Comparison of ENCODE assay signal across 25 cellular contexts in the genomic region with DNA sequence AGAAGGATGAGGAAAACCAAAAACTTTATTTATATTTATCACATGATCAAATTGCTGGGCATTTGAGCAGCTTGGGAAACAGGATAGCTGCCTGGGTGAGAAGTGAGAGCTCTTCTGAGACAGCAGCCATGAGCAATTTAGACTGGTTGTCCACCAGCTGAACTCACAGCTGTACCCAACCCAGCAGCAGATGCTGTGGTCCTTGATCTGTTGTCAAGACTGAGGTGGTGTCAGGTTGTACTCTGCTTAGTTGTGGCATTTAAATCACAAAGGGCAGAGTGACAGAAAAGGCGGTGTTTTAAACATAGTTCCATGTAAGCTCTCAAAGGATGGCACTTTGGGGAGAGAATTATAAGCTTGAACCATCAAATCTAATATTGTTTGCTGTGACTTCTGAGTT.
"Had no signal": no experiment of that assay in that cellular context is flagged by ENCODE, and none has a peak within 500 bp of the region (broad histone marks: within the 10 kb centered on the region; RNA-seq: fewer than 3 reads in every experiment).

No MANE protein-coding gene starts in this region.

- H3K27ac ChIP-seq: epithelial cell of prostate, esophagus muscularis mucosa, gastroesophageal sphincter, psoas muscle, right lobe of liver, spleen, testis, tibial nerve had no signal

- H3K4me1 ChIP-seq: gastroesophageal sphincter, psoas muscle, right lobe of liver, spleen, testis had no signal

- ATAC-seq: effector memory CD8-positive, alpha-beta T cell; gastroesophageal sphincter; left cardiac atrium; left ventricle myocardium superior; naive thymus-derived CD4-positive, alpha-beta T cell; psoas muscle; right lobe of liver; stimulated activated memory B cell treated with anti-CD40 and anti-IgM and Interleukin-4, amounts not matched to agents 10 μg/mL and 1 μg/mL and 100 μg/mL, for 72 hours; stimulated activated naive CD8-positive, alpha-beta T cell treated with anti-CD3 and anti-CD28 coated beads, Interleukin-15, amount 100 ng/mL, for 72 hours had no signal

- H3K27me3 ChIP-seq: esophagus muscularis mucosa, gastroesophageal sphincter, right lobe of liver, spleen, testis, tibial nerve had no signal

- FAIRE-seq: colon, kidney had no signal

- H3K4me3 ChIP-seq: esophagus muscularis mucosa, gastroesophageal sphincter, lung, psoas muscle, right lobe of liver, spleen, testis, tibial nerve had no signal

- DNase-seq: effector memory CD8-positive, alpha-beta T cell; foreskin fibroblast; glutamatergic neuron; kidney; left cardiac atrium; left ventricle myocardium superior; mesenchymal stem cell; naive thymus-derived CD4-positive, alpha-beta T cell; nephron progenitor cell; psoas muscle; retina; right lobe of liver; spleen; stimulated activated CD4-positive, alpha-beta T cell treated with anti-CD3 and anti-CD28 coated beads, Interleukin-15, amount 100 ng/mL, for 24 hours; stimulated activated CD4-positive, alpha-beta T cell treated with anti-CD3 and anti-CD28 coated beads, Interleukin-1b, Interleukin-23, amount 100 ng/mL, for 48 hours; stimulated activated CD4-positive, alpha-beta T cell treated with anti-CD3 and anti-CD28 coated beads, Interleukin-4, amount 100 ng/mL, for 24 hours; stimulated activated naive CD8-positive, alpha-beta T cell treated with anti-CD3 and anti-CD28 coated beads, Interleukin-15, amount 100 ng/mL, for 72 hours; testis had no signal

- H3K36me3 ChIP-seq: esophagus muscularis mucosa, gastroesophageal sphincter, right lobe of liver, spleen, tibial nerve had no signal

- H3K9me3 ChIP-seq: esophagus muscularis mucosa, gastroesophageal sphincter, psoas muscle, right lobe of liver, spleen, testis, tibial nerve had no signal
